28 cellular contexts compared by ENCODE assay signal in genomic region chr9:18623201-18623600, GRCh38.
"Had no signal": no experiment of that assay in that cellular context is flagged by ENCODE, and none has a peak within 500 bp of the region (broad histone marks: within the 10 kb centered on the region; RNA-seq: fewer than 3 reads in every experiment).

No MANE protein-coding gene starts in this region.

- H3K9me3 ChIP-seq: ascending aorta, body of pancreas, SJSA1 had no signal

- H3K4me1 ChIP-seq: ascending aorta, body of pancreas, SJSA1 had no signal

- H3K4me1 Mint-ChIP-seq: activated naive CD4-positive, alpha-beta T cell treated with anti-CD3 and anti-CD28 coated beads, Interleukin-2, amount 50 U/mL, for 24 hours; WTC11 had no signal

- H3K27me3 ChIP-seq: ascending aorta, body of pancreas, SJSA1 had no signal

- ATAC-seq: activated CD8-positive, alpha-beta T cell treated with anti-CD3 and anti-CD28 coated beads, Interleukin-2, amount 10 ng/mL, durations not matched to agents 7 days and 5 days; body of pancreas; Panc1; WTC11 had no signal

- H3K9me3 Mint-ChIP-seq: activated naive CD4-positive, alpha-beta T cell treated with anti-CD3 and anti-CD28 coated beads, Interleukin-2, amount 50 U/mL, for 24 hours; T-helper 1 cell treated with Interleukin-12 subunit alpha and Interleukin-12 subunit beta and Interleukin-4 antibody, amounts not matched to agents 30 μg/mL and 1 μg/mL, for 36 hours; WTC11 had no signal

- H3K27ac ChIP-seq: ascending aorta, body of pancreas, SJSA1 had no signal

- H3K27ac Mint-ChIP-seq: activated CD8-positive, alpha-beta T cell treated with anti-CD3 and anti-CD28 coated beads, Interleukin-2, amount 10 ng/mL, durations not matched to agents 7 days and 5 days; activated naive CD4-positive, alpha-beta T cell treated with anti-CD3 and anti-CD28 coated beads, Interleukin-2, amount 50 U/mL, for 24 hours; T-helper 1 cell treated with Interleukin-12 subunit alpha and Interleukin-12 subunit beta and Interleukin-4 antibody, amounts not matched to agents 30 μg/mL and 1 μg/mL, for 36 hours; WTC11 had no signal

- H3K4me3 ChIP-seq: ascending aorta, body of pancreas, SJSA1 had no signal

- H3K36me3 Mint-ChIP-seq: activated naive CD4-positive, alpha-beta T cell treated with anti-CD3 and anti-CD28 coated beads, Interleukin-2, amount 50 U/mL, for 24 hours; WTC11 had no signal

- H3K4me3 Mint-ChIP-seq: activated CD8-positive, alpha-beta T cell treated with anti-CD3 and anti-CD28 coated beads, Interleukin-2, amount 10 ng/mL, durations not matched to agents 7 days and 5 days; activated naive CD4-positive, alpha-beta T cell treated with anti-CD3 and anti-CD28 coated beads, Interleukin-2, amount 50 U/mL, for 24 hours; T-helper 1 cell treated with Interleukin-12 subunit alpha and Interleukin-12 subunit beta and Interleukin-4 antibody, amounts not matched to agents 30 μg/mL and 1 μg/mL, for 36 hours; WTC11 had no signal

- H3K36me3 ChIP-seq: ascending aorta, SJSA1 had no signal

- DNase-seq: activated CD4-positive, alpha-beta T cell treated with anti-CD3 and anti-CD28 coated beads for 48 hours; activated CD4-positive, alpha-beta T cell treated with anti-CD3 and anti-CD28 coated beads, Interleukin-2, amount 50 U/mL, for 4 hours; activated CD4-positive, CD25-positive, alpha-beta regulatory T cell treated with anti-CD3 and anti-CD28 coated beads, Interleukin-2, amount 50 U/mL, for 72 hours; activated CD8-positive, alpha-beta memory T cell treated with anti-CD3 and anti-CD28 coated beads, Interleukin-2, amount 50 U/mL, for 48 hours; activated CD8-positive, alpha-beta T cell treated with anti-CD3 and anti-CD28 coated beads, Interleukin-2, amount 10 ng/mL, durations not matched to agents 7 days and 5 days; activated T-cell treated with anti-CD3 and anti-CD28 coated beads, Interleukin-2, amount 50 U/mL, for 1 hour; amniotic stem cell; body of pancreas; central memory CD4-positive, alpha-beta T cell; Kasumi-1; NCI-H1048; NCI-H146; NCI-H1930; NCI-H2171; NCI-H2227 treated with DMSO at 0.1 percent for 48 hours; NCI-H446 treated with DMSO at 0.1 percent for 48 hours; NCI-H524 treated with DMSO at 0.1 percent for 48 hours; NCI-H748 treated with DMSO at 0.1 percent for 48 hours; OCI-M1; Right ventricle myocardium superior; RPMI8226; SW 1271 had no signal
